9 cellular contexts compared by ENCODE assay signal in the genomic region with DNA sequence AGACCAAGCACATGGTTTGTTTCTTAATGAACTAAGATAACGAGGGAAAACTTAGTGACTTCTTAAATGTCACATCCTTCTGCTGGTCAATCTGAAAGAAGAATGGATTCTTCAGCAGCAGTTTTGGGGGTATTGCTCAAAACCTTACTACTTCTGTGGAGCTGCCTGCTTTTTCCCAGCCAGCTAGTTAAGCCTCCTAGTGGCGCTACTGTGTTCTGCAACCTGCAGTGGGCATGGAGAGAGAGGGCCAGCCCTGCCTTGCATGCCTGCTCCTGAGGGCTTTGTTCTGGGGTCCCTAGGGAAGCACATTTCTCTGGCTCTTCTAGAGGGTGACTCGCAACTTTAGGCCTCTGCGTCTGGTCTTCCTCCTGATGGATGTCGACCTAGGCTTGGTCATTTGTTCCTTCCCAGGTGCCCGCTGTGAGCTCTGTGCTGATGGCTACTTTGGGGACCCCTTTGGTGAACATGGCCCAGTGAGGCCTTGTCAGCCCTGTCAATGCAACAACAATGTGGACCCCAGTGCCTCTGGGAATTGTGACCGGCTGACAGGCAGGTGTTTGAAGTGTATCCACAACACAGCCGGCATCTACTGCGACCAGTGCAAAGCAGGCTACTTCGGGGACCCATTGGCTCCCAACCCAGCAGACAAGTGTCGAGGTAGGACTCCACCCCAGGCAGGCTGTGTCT. TPM values are rescaled to one million over a fixed set of nuclear protein-coding genes. Genes with fewer than 3 reads are reported as not detected.
DNase-seq lines count a peak whose midpoint lies in the region; ATAC-seq and TF ChIP-seq lines count a peak whose summit lies in the region.
"Had no signal": no experiment of that assay in that cellular context is flagged by ENCODE, and none has a peak within 500 bp of the region (broad histone marks: within the 10 kb centered on the region; RNA-seq: fewer than 3 reads in every experiment).

No MANE protein-coding gene starts in this region.

- no peaks in the 10 kb centered on the region for H3K9me3 Mint-ChIP-seq in activated naive CD4-positive, alpha-beta T cell treated with anti-CD3 and anti-CD28 coated beads, Interleukin-2, amount 10 ng/mL, durations not matched to agents 7 days and 5 days
- H3K9me3 Mint-ChIP-seq in natural killer cell, result no peaks in the 10 kb centered on the region

- DNase-seq in NCI-H1417 (lab: John Stamatoyannopoulos, UW) (peak; percentile 11 to 61 (median 52)), NCI-H1417 treated with DMSO at 0.1 percent for 48 hours (lab: John Stamatoyannopoulos, UW) (no peak), NCI-H2227 (lab: John Stamatoyannopoulos, UW; ENCODE audit: unreplicated experiment) (peak; percentile 61), left ventricle myocardium superior (peak; percentile 52), natural killer cell (no peak)
- DNase-seq in activated naive CD4-positive, alpha-beta T cell treated with anti-CD3 and anti-CD28 coated beads, Interleukin-2, amount 10 ng/mL, durations not matched to agents 7 days and 5 days, result peak; percentile 60
- DNase-seq in stimulated activated CD4-positive, alpha-beta T cell treated with anti-CD3 and anti-CD28 coated beads, Interleukin-15, amount 100 ng/mL, for 24 hours, result peak; percentile 56

- TF ChIP-seq CTCF in natural killer cell (IDR thresholded peaks at IDR 0.05), result no peak

- H3K27ac Mint-ChIP-seq in activated naive CD4-positive, alpha-beta T cell treated with anti-CD3 and anti-CD28 coated beads, Interleukin-2, amount 10 ng/mL, durations not matched to agents 7 days and 5 days, result no peak overlapping the region
- no peak overlapping the region for H3K27ac Mint-ChIP-seq in natural killer cell

- intact Hi-C loops in left ventricle myocardium superior (cut with micrococcal nuclease), result loop anchor here (10.0 kb wide), 1 partner anchor 263 kb away; no protein-coding TSS in a partner anchor
- intact Hi-C loops in natural killer cell (cut with micrococcal nuclease), result no loop called here

- ATAC-seq in GM21576 (IDR thresholded peaks at IDR 0.05; ENCODE audit: unreplicated experiment) (peak; percentile 72), left ventricle myocardium superior (peak; percentile 77), natural killer cell (no peak)

- H3K36me3 Mint-ChIP-seq in activated naive CD4-positive, alpha-beta T cell treated with anti-CD3 and anti-CD28 coated beads, Interleukin-2, amount 10 ng/mL, durations not matched to agents 7 days and 5 days, result no peaks in the 10 kb centered on the region
- H3K36me3 Mint-ChIP-seq in natural killer cell, result no peaks in the 10 kb centered on the region

- H3K27me3 Mint-ChIP-seq in activated naive CD4-positive, alpha-beta T cell treated with anti-CD3 and anti-CD28 coated beads, Interleukin-2, amount 10 ng/mL, durations not matched to agents 7 days and 5 days, result peaks cover 12% of the 10 kb centered on the region
- H3K27me3 Mint-ChIP-seq in natural killer cell (ENCODE audit: low read depth in 2 of 2), result peaks cover 6 to 7% of the 10 kb centered on the region in 2 donors

- CTCF ChIA-PET in activated naive CD4-positive, alpha-beta T cell treated with anti-CD3 and anti-CD28 coated beads, Interleukin-2, amount 10 ng/mL, durations not matched to agents 7 days and 5 days (lab: Charles Lee), result interaction anchor here (0.7 to 2.3 kb wide), 10 partner anchors 10 to 1479 kb away, joined by 3 to 21 read pairs (median 3); no protein-coding TSS in a partner anchor

- H3K4me3 Mint-ChIP-seq in activated naive CD4-positive, alpha-beta T cell treated with anti-CD3 and anti-CD28 coated beads, Interleukin-2, amount 10 ng/mL, durations not matched to agents 7 days and 5 days, result no peak overlapping the region
- no peak overlapping the region for H3K4me3 Mint-ChIP-seq in natural killer cell

- peaks cover 6% of the 10 kb centered on the region for H3K4me1 Mint-ChIP-seq in activated naive CD4-positive, alpha-beta T cell treated with anti-CD3 and anti-CD28 coated beads, Interleukin-2, amount 10 ng/mL, durations not matched to agents 7 days and 5 days
- H3K4me1 Mint-ChIP-seq in natural killer cell, result no peaks in the 10 kb centered on the region

RNA-seq across cellular contexts. Expression of gene LAMC2, which starts 42.0 kb away (rescaled TPM):
- total RNA-seq in left ventricle myocardium superior (3.7 TPM), natural killer cell (not detected)
- total RNA-seq: activated CD8-positive, alpha-beta memory T cell treated with anti-CD3 and anti-CD28 coated beads for 36 hours had no signal

Comparison
In these comparisons a context has a peak if more than half of its experiments do, and no peak if none do; other contexts are left out.
1. DNase-seq: peak in NCI-H1417 (3 of 3), NCI-H2227 (single experiment), activated naive CD4-positive, alpha-beta T cell treated with anti-CD3 and anti-CD28 coated beads, Interleukin-2, amount 10 ng/mL, durations not matched to agents 7 days and 5 days (single experiment), left ventricle myocardium superior (single experiment) and stimulated activated CD4-positive, alpha-beta T cell treated with anti-CD3 and anti-CD28 coated beads, Interleukin-15, amount 100 ng/mL, for 24 hours (single experiment); none in NCI-H1417 treated with DMSO at 0.1 percent for 48 hours (single experiment) and natural killer cell (single experiment).
2. ATAC-seq: peak in GM21576 (single experiment) and left ventricle myocardium superior (single experiment); none in natural killer cell (0 of 3).